ENCODE assay signal across 27 cellular contexts in the genomic region with DNA sequence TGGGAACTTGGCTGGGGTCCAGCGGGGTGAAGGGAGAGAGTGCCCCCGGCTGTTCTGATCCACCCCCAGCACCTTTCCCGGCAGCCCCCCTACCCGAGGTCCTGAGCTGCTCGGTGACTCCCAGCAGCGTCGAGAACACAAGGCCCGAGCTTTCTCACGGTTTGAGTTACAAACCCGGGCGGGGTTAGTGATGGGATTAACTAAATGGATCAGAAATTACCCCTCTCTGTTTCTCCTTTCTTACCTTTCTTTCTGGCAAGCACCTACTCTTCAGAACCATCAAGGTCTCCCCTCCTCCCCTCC.
DNase-seq lines count a peak whose midpoint lies in the region; ATAC-seq and TF ChIP-seq lines count a peak whose summit lies in the region.
"Had no signal": no experiment of that assay in that cellular context is flagged by ENCODE, and none has a peak within 500 bp of the region (broad histone marks: within the 10 kb centered on the region; RNA-seq: fewer than 3 reads in every experiment).

No MANE protein-coding gene starts in this region.

- no peak for ATAC-seq in activated CD8-positive, alpha-beta T cell treated with anti-CD3 and anti-CD28 coated beads, Interleukin-2, amount 10 ng/mL, durations not matched to agents 7 days and 5 days
- ATAC-seq in activated CD8-positive, alpha-beta T cell treated with anti-CD3 and anti-CD28 coated beads for 36 hours = no peak
- ATAC-seq in GM18517 (IDR thresholded peaks at IDR 0.05; ENCODE audit: unreplicated experiment) = no peak
- ATAC-seq: Right ventricle myocardium inferior had no signal

- no peak overlapping the region for H2AK5ac ChIP-seq in H9 (ENCODE audit: insufficient read length, low read length)

- no peak overlapping the region for H2BK120ac ChIP-seq in H9 (ENCODE audit: low read depth, low read length, poor library complexity, severe bottlenecking)

- no peak overlapping the region for H2BK12ac ChIP-seq in H9 (ENCODE audit: insufficient read length, low read depth, low read length)

- H3K79me1 ChIP-seq in H9 (ENCODE audit: insufficient read depth, low read depth, low read length, poor library complexity, severe bottlenecking) = no peaks in the 10 kb centered on the region

- CTCF ChIA-PET in activated CD8-positive, alpha-beta T cell treated with anti-CD3 and anti-CD28 coated beads, Interleukin-2, amount 10 ng/mL, durations not matched to agents 7 days and 5 days (lab: Charles Lee) = no interaction called here
- CTCF ChIA-PET in activated CD8-positive, alpha-beta T cell treated with anti-CD3 and anti-CD28 coated beads for 36 hours (lab: Charles Lee) = no interaction called here
- CTCF ChIA-PET in HEK293 (lab: Yijun Ruan, JAX) = no interaction called here

- H3K14ac ChIP-seq in H9 (ENCODE audit: insufficient read depth, low read length) = no peak overlapping the region

- no peaks in the 10 kb centered on the region for H3K36me3 Mint-ChIP-seq in activated CD8-positive, alpha-beta T cell treated with anti-CD3 and anti-CD28 coated beads, Interleukin-2, amount 10 ng/mL, durations not matched to agents 7 days and 5 days (ENCODE audit: low read depth)
- no peaks in the 10 kb centered on the region for H3K36me3 Mint-ChIP-seq in activated CD8-positive, alpha-beta T cell treated with anti-CD3 and anti-CD28 coated beads for 36 hours (ENCODE audit: low read depth)
- H3K36me3 Mint-ChIP-seq in osteocyte (ENCODE audit: unreplicated experiment) (no peaks in the 10 kb centered on the region), H9 (ENCODE audit: insufficient read depth in 1 of 3, low read depth in 3 of 3) (no peaks in the 10 kb centered on the region; a peak in 1 of 7 replicates)
- H3K36me3 Mint-ChIP-seq: IgD-negative memory B cell had no signal

- H3K4ac ChIP-seq in H9 (ENCODE audit: low read depth, low read length) = no peak overlapping the region

- no peak overlapping the region for H2AFZ ChIP-seq in H9 (ENCODE audit: low read length)
- H2AFZ ChIP-seq: GM23338, PC-9 had no signal

- no peak overlapping the region for H2BK20ac ChIP-seq in H9 (ENCODE audit: low read depth, low read length, poor library complexity, severe bottlenecking)

- H3K23me2 ChIP-seq in H9 (ENCODE audit: insufficient read length, low read depth, low read length, poor library complexity, severe bottlenecking) = no peaks in the 10 kb centered on the region

- no peaks in the 10 kb centered on the region for H3K79me2 ChIP-seq in H9 (ENCODE audit: insufficient read depth, low read length)

- H3K56ac ChIP-seq in H9 (ENCODE audit: insufficient read length, low read depth, low read length) = no peak overlapping the region

- H3K27me3 ChIP-seq in H9 (ENCODE audit: insufficient read depth, low read length) = no peaks in the 10 kb centered on the region

- H3K23ac ChIP-seq in H9 (ENCODE audit: insufficient read length, low read depth, low read length) = no peak overlapping the region

- intact Hi-C loops in activated CD8-positive, alpha-beta T cell treated with anti-CD3 and anti-CD28 coated beads for 36 hours (cut with micrococcal nuclease) = no loop called here

- POLR2A ChIA-PET in activated CD8-positive, alpha-beta T cell treated with anti-CD3 and anti-CD28 coated beads, Interleukin-2, amount 10 ng/mL, durations not matched to agents 7 days and 5 days (lab: Charles Lee) = no interaction called here
- POLR2A ChIA-PET in activated CD8-positive, alpha-beta T cell treated with anti-CD3 and anti-CD28 coated beads for 36 hours (lab: Charles Lee) = interaction anchor here (1.1 kb wide), 1 partner anchor 61 kb away, joined by 3 read pairs; no protein-coding TSS in a partner anchor
- POLR2A ChIA-PET in HEK293 (lab: Yijun Ruan, JAX) = no interaction called here

- no CpG with 5 or more reads among the region's 11 CpGs for WGBS in H9 (ENCODE audit: extremely low coverage, insufficient read length, low lambda C conversion rate)

- H3K27ac ChIP-seq in HEK293 (ENCODE audit: extremely low read depth, low read depth, low read length) = no peak overlapping the region
- no peak overlapping the region for H3K27ac ChIP-seq in coronary artery
- H3K27ac ChIP-seq in H9 (ENCODE audit: insufficient read length, low read depth, low read length) = no peak overlapping the region
- H3K27ac ChIP-seq: HL-60, PC-9, SJCRH30 had no signal

- no peak overlapping the region for H3K18ac ChIP-seq in H9 (ENCODE audit: insufficient read length, low read depth, low read length)

- H3K4me3 Mint-ChIP-seq in activated CD8-positive, alpha-beta T cell treated with anti-CD3 and anti-CD28 coated beads, Interleukin-2, amount 10 ng/mL, durations not matched to agents 7 days and 5 days = no peak overlapping the region
- H3K4me3 Mint-ChIP-seq in activated CD8-positive, alpha-beta T cell treated with anti-CD3 and anti-CD28 coated beads for 36 hours = no peak overlapping the region
- H3K4me3 Mint-ChIP-seq in osteocyte (ENCODE audit: unreplicated experiment) = no peak overlapping the region
- H3K4me3 Mint-ChIP-seq in H9 = no peak overlapping the region
- H3K4me3 Mint-ChIP-seq: GM23338, IgD-negative memory B cell had no signal

- no peaks in the 10 kb centered on the region for H3K4me1 Mint-ChIP-seq in activated CD8-positive, alpha-beta T cell treated with anti-CD3 and anti-CD28 coated beads, Interleukin-2, amount 10 ng/mL, durations not matched to agents 7 days and 5 days (ENCODE audit: low read depth)
- H3K4me1 Mint-ChIP-seq in activated CD8-positive, alpha-beta T cell treated with anti-CD3 and anti-CD28 coated beads for 36 hours (ENCODE audit: low read depth) = no peaks in the 10 kb centered on the region
- peaks cover 36% of the 10 kb centered on the region for H3K4me1 Mint-ChIP-seq in osteocyte (ENCODE audit: unreplicated experiment)
- peaks cover 28 to 51% of the 10 kb centered on the region in 2 experiments for H3K4me1 Mint-ChIP-seq in H9

- no peak overlapping the region for H3K27ac Mint-ChIP-seq in activated CD8-positive, alpha-beta T cell treated with anti-CD3 and anti-CD28 coated beads, Interleukin-2, amount 10 ng/mL, durations not matched to agents 7 days and 5 days
- no peak overlapping the region for H3K27ac Mint-ChIP-seq in activated CD8-positive, alpha-beta T cell treated with anti-CD3 and anti-CD28 coated beads for 36 hours
- no peak overlapping the region for H3K27ac Mint-ChIP-seq in osteocyte (ENCODE audit: unreplicated experiment)
- H3K27ac Mint-ChIP-seq in H9 = peak overlapping the region in 1 of 3 experiments; percentile 95; a peak in 1 of 7 replicates
- H3K27ac Mint-ChIP-seq: GM23338, IgD-negative memory B cell had no signal

- no peak overlapping the region for H4K5ac ChIP-seq in H9 (ENCODE audit: insufficient read length, low read depth, low read length)

- H2BK15ac ChIP-seq in H9 (ENCODE audit: low read depth, low read length) = no peak overlapping the region

- H4K8ac ChIP-seq in H9 (replicated peaks; ENCODE audit: insufficient read length, low read depth, low read length) = no peak overlapping the region

- H3K9ac ChIP-seq in H9 (ENCODE audit: extremely low read depth, insufficient read length, low read length) = no peak overlapping the region

- DNase-seq in activated CD8-positive, alpha-beta T cell treated with anti-CD3 and anti-CD28 coated beads, Interleukin-2, amount 10 ng/mL, durations not matched to agents 7 days and 5 days = peak; percentile 1
- DNase-seq in activated CD8-positive, alpha-beta T cell treated with anti-CD3 and anti-CD28 coated beads for 36 hours = no peak
- DNase-seq in coronary artery (ENCODE audit: low spot score) (peak; percentile 69), osteocyte (ENCODE audit: extremely low spot score, unreplicated experiment) (peak; percentile 82), H9 (no peak), OCI-M1 (lab: John Stamatoyannopoulos, UW) (no peak)
- DNase-seq: Calu3; DMS79 treated with DMSO at 0.1 percent for 48 hours; GF-D8; HCEC 1CT; NCI-H1048; NCI-H1417; NCI-H1694; NCI-H2029 treated with DMSO at 0.1 percent for 48 hours; NCI-H2171 treated with DMSO at 0.1 percent for 48 hours; NCI-H345; NCI-H510A treated with DMSO at 0.1 percent for 48 hours; NCI-H748 treated with DMSO at 0.1 percent for 48 hours; NK-92 treated with Interleukin-12 subunit alpha and Interleukin-12 subunit beta, amount 100 ng/mL, for 24 hours; PC-9; SJCRH30 had no signal

- H3K4me1 ChIP-seq in HEK293 (ENCODE audit: control insufficient read depth, insufficient read depth, low read length) = no peaks in the 10 kb centered on the region
- H3K4me1 ChIP-seq in H9 (ENCODE audit: insufficient read depth, low read length) = no peaks in the 10 kb centered on the region; the same call in 1 of the 2 replicates

- no peak overlapping the region for H2BK5ac ChIP-seq in H9 (ENCODE audit: insufficient read length, low read length)

- TF ChIP-seq CTCF in activated CD8-positive, alpha-beta T cell treated with anti-CD3 and anti-CD28 coated beads for 36 hours (IDR thresholded peaks at IDR 0.05) = no peak
- TF ChIP-seq CTCF in HEK293 (tag by site-specific recombination; IDR thresholded peaks at IDR 0.05) (no peak), coronary artery (IDR thresholded peaks at IDR 0.05) (no peak), osteocyte (IDR thresholded peaks at IDR 0.05) (no peak), H9 (conservative IDR thresholded peaks at IDR 0.05) (no peak)

- H3T11ph ChIP-seq in H9 (ENCODE audit: low read length) = no peak overlapping the region

- no peak overlapping the region for H3K4me3 ChIP-seq in HEK293 (ENCODE audit: low read depth, low read length)
- no peak overlapping the region for H3K4me3 ChIP-seq in coronary artery
- H3K4me3 ChIP-seq: GM23338, PC-9, SJCRH30 had no signal

- no peak overlapping the region for H3K4me2 ChIP-seq in H9 (ENCODE audit: insufficient read depth, insufficient read length, low read length)
- H3K4me2 ChIP-seq: GM23338, PC-9 had no signal

- no peaks in the 10 kb centered on the region for H3K27me3 Mint-ChIP-seq in activated CD8-positive, alpha-beta T cell treated with anti-CD3 and anti-CD28 coated beads, Interleukin-2, amount 10 ng/mL, durations not matched to agents 7 days and 5 days (ENCODE audit: low read depth)
- no peaks in the 10 kb centered on the region for H3K27me3 Mint-ChIP-seq in activated CD8-positive, alpha-beta T cell treated with anti-CD3 and anti-CD28 coated beads for 36 hours
- no peaks in the 10 kb centered on the region for H3K27me3 Mint-ChIP-seq in osteocyte (ENCODE audit: unreplicated experiment)
- peaks cover 2% of the 10 kb centered on the region for H3K27me3 Mint-ChIP-seq in H9 (ENCODE audit: low read depth)

- no peaks in the 10 kb centered on the region for H3K36me3 ChIP-seq in HEK293 (ENCODE audit: control insufficient read depth in 2 of 2, insufficient read depth in 1 of 2, low read length in 2 of 2)
- H3K36me3 ChIP-seq: SJCRH30 had no signal

- H4K91ac ChIP-seq in H9 (ENCODE audit: insufficient read length, low read depth, low read length) = no peak overlapping the region

- no peaks in the 10 kb centered on the region for H4K20me1 ChIP-seq in H9 (ENCODE audit: control insufficient read depth, insufficient read depth, insufficient read length)

- H3K9me3 ChIP-seq in HEK293 (ENCODE audit: control insufficient read depth, insufficient read depth, low read depth, low read length) (no peaks in the 10 kb centered on the region), H9 (ENCODE audit: control insufficient read depth, low read depth, low read length) (no peaks in the 10 kb centered on the region)
- H3K9me3 ChIP-seq: SJCRH30 had no signal

- H3K9me3 Mint-ChIP-seq in activated CD8-positive, alpha-beta T cell treated with anti-CD3 and anti-CD28 coated beads, Interleukin-2, amount 10 ng/mL, durations not matched to agents 7 days and 5 days (ENCODE audit: insufficient read depth) = no peaks in the 10 kb centered on the region
- H3K9me3 Mint-ChIP-seq in activated CD8-positive, alpha-beta T cell treated with anti-CD3 and anti-CD28 coated beads for 36 hours = no peaks in the 10 kb centered on the region
- H3K9me3 Mint-ChIP-seq in osteocyte (ENCODE audit: unreplicated experiment) = no peaks in the 10 kb centered on the region
- no peaks in the 10 kb centered on the region for H3K9me3 Mint-ChIP-seq in H9
- H3K9me3 Mint-ChIP-seq: GM23338 had no signal

Comparison
In these comparisons a context has a peak if more than half of its experiments do, and no peak if none do; other contexts are left out.
1. DNase-seq: peak in activated CD8-positive, alpha-beta T cell treated with anti-CD3 and anti-CD28 coated beads, Interleukin-2, amount 10 ng/mL, durations not matched to agents 7 days and 5 days (single experiment), coronary artery (single experiment) and osteocyte (single experiment); none in activated CD8-positive, alpha-beta T cell treated with anti-CD3 and anti-CD28 coated beads for 36 hours (single experiment), H9 (single experiment) and OCI-M1 (single experiment).